33 cellular contexts compared by ENCODE assay signal in genomic region chr1:42730002-42730401, GRCh38. TPM values are rescaled to one million over a fixed set of nuclear protein-coding genes. Genes with fewer than 3 reads are reported as not detected.
DNase-seq lines count a peak whose midpoint lies in the region; ATAC-seq, FAIRE-seq and TF ChIP-seq lines count a peak whose summit lies in the region.
"Had no signal": no experiment of that assay in that cellular context is flagged by ENCODE, and none has a peak within 500 bp of the region (broad histone marks: within the 10 kb centered on the region; RNA-seq: fewer than 3 reads in every experiment).

No MANE protein-coding gene starts in this region.

- H3K9me2 ChIP-seq in SK-N-SH: no peaks in the 10 kb centered on the region

- no peak overlapping the region for H3K4me3 Mint-ChIP-seq in stimulated activated naive B cell treated with anti-CD40 and anti-IgM and Interleukin-4, amounts not matched to agents 10 μg/mL and 1 μg/mL and 100 μg/mL, for 72 hours
- no peak overlapping the region for H3K4me3 Mint-ChIP-seq in activated T-helper 2 cell treated with anti-CD3 and anti-CD28 coated beads, Interferon-gamma antibody, Interleukin-2, Interleukin-4, amounts not matched to agents 10 μg/mL and 5 μg/mL and 100 μg/mL, durations not matched to agents 14 hours and 24 hours and 36 hours (ENCODE audit: low read depth)
- H3K4me3 Mint-ChIP-seq: dendritic cell treated with granulocyte-macrophage colony-stimulating factor and Interleukin-4, amounts not matched to agents 40 ng/mL and 50 ng/mL, for 4 days; mesothelial cell of epicardium; stimulated activated naive CD8-positive, alpha-beta T cell treated with anti-CD3 and anti-CD28 coated beads, Interleukin-15, amount 100 ng/mL, for 72 hours had no signal

- no peaks in the 10 kb centered on the region for H3K9me1 ChIP-seq in K562 (ENCODE audit: control insufficient read depth, insufficient read depth, low read length)

- H3K27ac ChIP-seq in SK-N-SH (ENCODE audit: low read depth in 2 of 2, low read length in 1 of 2) (no peak overlapping the region), K562 (ENCODE audit: extremely low read depth, low read depth, low read length) (no peak overlapping the region)
- H3K27ac ChIP-seq: adrenal gland, body of pancreas, PC-9, spleen, thoracic aorta had no signal

- CTCF ChIA-PET in SK-N-SH (lab: Yijun Ruan, JAX): interaction anchor here (0.9 to 1.7 kb wide), 3 partner anchors 16 to 386 kb away, joined by 3 to 4 read pairs (median 3); no protein-coding TSS in a partner anchor
- CTCF ChIA-PET in K562 (lab: Yijun Ruan, JAX; ENCODE audit: low intra/inter-chr PET ratio): interaction anchor here (0.9 kb wide), 1 partner anchor 553 kb away, joined by 3 read pairs; no protein-coding TSS in a partner anchor

- no peaks in the 10 kb centered on the region for H3K36me3 ChIP-seq in SK-N-SH (replicated peaks in 1 of 2; ENCODE audit: control insufficient read depth in 1 of 2, insufficient read depth in 2 of 2, low read length in 1 of 2)
- H3K36me3 ChIP-seq in K562 (ENCODE audit: control insufficient read depth, insufficient read depth, low read length): no peaks in the 10 kb centered on the region
- H3K36me3 ChIP-seq: adrenal gland, spleen, thoracic aorta had no signal

- H3K9ac ChIP-seq in SK-N-SH (no peak overlapping the region), K562 (ENCODE audit: insufficient read depth in 1 of 2, low read depth in 2 of 2, low read length in 2 of 2) (no peak overlapping the region)

- in situ Hi-C loops in K562 (cut with MboI): loop anchor here (5.0 to 25.0 kb wide), 2 partner anchors 143 to 588 kb away; no protein-coding TSS in a partner anchor

- H3K9me3 Mint-ChIP-seq in stimulated activated naive B cell treated with anti-CD40 and anti-IgM and Interleukin-4, amounts not matched to agents 10 μg/mL and 1 μg/mL and 100 μg/mL, for 72 hours: no peaks in the 10 kb centered on the region
- H3K9me3 Mint-ChIP-seq in activated T-helper 2 cell treated with anti-CD3 and anti-CD28 coated beads, Interferon-gamma antibody, Interleukin-2, Interleukin-4, amounts not matched to agents 10 μg/mL and 5 μg/mL and 100 μg/mL, durations not matched to agents 14 hours and 24 hours and 36 hours: no peaks in the 10 kb centered on the region
- H3K9me3 Mint-ChIP-seq: dendritic cell treated with granulocyte-macrophage colony-stimulating factor and Interleukin-4, amounts not matched to agents 40 ng/mL and 50 ng/mL, for 4 days; mesothelial cell of epicardium; stimulated activated naive CD8-positive, alpha-beta T cell treated with anti-CD3 and anti-CD28 coated beads, Interleukin-15, amount 100 ng/mL, for 72 hours had no signal

- TF ChIP-seq POLR2A in K562 (conservative IDR thresholded peaks at IDR 0.05): no peak

- H2AFZ ChIP-seq in SK-N-SH (ENCODE audit: low read depth) (no peak overlapping the region), K562 (ENCODE audit: low read depth, low read length) (peak overlapping the region; percentile 10)
- H2AFZ ChIP-seq: PC-9 had no signal

- 87% methylated on average over 3 of the region's 3 CpGs for WGBS in SK-N-SH (ENCODE audit: low lambda C conversion rate)
- 18% methylated on average over 3 of the region's 3 CpGs for WGBS in K562 (ENCODE audit: insufficient coverage, low coverage, missing lambda C conversion rate)

- POLR2A ChIA-PET in SK-N-SH (lab: Yijun Ruan, JAX) (no interaction called here), K562 (lab: Yijun Ruan, JAX) (interaction anchor here (0.6 to 0.7 kb wide), 4 partner anchors 36 to 413 kb away, joined by 3 read pairs; no protein-coding TSS in a partner anchor)

- no peak overlapping the region for H3K4me2 ChIP-seq in SK-N-SH
- H3K4me2 ChIP-seq in K562 (ENCODE audit: insufficient read depth, low read length): no peak overlapping the region
- H3K4me2 ChIP-seq: PC-9 had no signal

- no peaks in the 10 kb centered on the region for H3K27me3 Mint-ChIP-seq in stimulated activated naive B cell treated with anti-CD40 and anti-IgM and Interleukin-4, amounts not matched to agents 10 μg/mL and 1 μg/mL and 100 μg/mL, for 72 hours
- H3K27me3 Mint-ChIP-seq in activated T-helper 2 cell treated with anti-CD3 and anti-CD28 coated beads, Interferon-gamma antibody, Interleukin-2, Interleukin-4, amounts not matched to agents 10 μg/mL and 5 μg/mL and 100 μg/mL, durations not matched to agents 14 hours and 24 hours and 36 hours (ENCODE audit: low read depth): peaks cover 2% of the 10 kb centered on the region
- H3K27me3 Mint-ChIP-seq: dendritic cell treated with granulocyte-macrophage colony-stimulating factor and Interleukin-4, amounts not matched to agents 40 ng/mL and 50 ng/mL, for 4 days; stimulated activated naive CD8-positive, alpha-beta T cell treated with anti-CD3 and anti-CD28 coated beads, Interleukin-15, amount 100 ng/mL, for 72 hours had no signal

- H3K4me1 ChIP-seq in SK-N-SH (ENCODE audit: control insufficient read depth in 1 of 2, insufficient read depth in 2 of 2, low read depth in 1 of 2, low read length in 1 of 2) (no peaks in the 10 kb centered on the region; a peak in 1 of 4 replicates), K562 (replicated peaks in 1 of 2; ENCODE audit: control insufficient read depth in 2 of 2, insufficient read depth in 2 of 2, low read length in 2 of 2) (peaks cover 0 to 1% of the 10 kb centered on the region in 2 experiments; a peak in 2 of 5 replicates)
- H3K4me1 ChIP-seq: adrenal gland, body of pancreas, spleen had no signal

- 0 out of 2 replicates have a peak, but pooled peaks have one; percentile 7 for TF ChIP-seq CTCF in SK-N-SH (IDR thresholded peaks at IDR 0.05)
- peak; percentile 39 to 59 (median 45); a peak in 5 of 6 replicates for TF ChIP-seq CTCF in K562 (IDR thresholded peaks at IDR 0.05 in 2 of 3, conservative IDR thresholded peaks at IDR 0.05 in 1 of 3; ENCODE audit: insufficient read depth in 2 of 3, low read depth in 1 of 3, low read length in 3 of 3)

- no peaks in the 10 kb centered on the region for H3K27me3 ChIP-seq in SK-N-SH (ENCODE audit: insufficient read depth)
- peaks cover 2 to 21% of the 10 kb centered on the region in 2 experiments; a peak in 3 of 5 replicates for H3K27me3 ChIP-seq in K562 (ENCODE audit: control insufficient read depth in 2 of 2, insufficient read depth in 2 of 2, low read length in 2 of 2)
- H3K27me3 ChIP-seq: adrenal gland, body of pancreas, spleen had no signal

- H3K9me3 ChIP-seq in SK-N-SH (no peaks in the 10 kb centered on the region), K562 (replicated peaks; ENCODE audit: control insufficient read depth, insufficient read depth, low read depth, low read length) (no peaks in the 10 kb centered on the region)
- H3K9me3 ChIP-seq: adrenal gland, body of pancreas, spleen, thoracic aorta had no signal

- no peaks in the 10 kb centered on the region for H3F3A ChIP-seq in SK-N-SH (replicated peaks; ENCODE audit: insufficient read depth)

- H3K4me1 Mint-ChIP-seq in stimulated activated naive B cell treated with anti-CD40 and anti-IgM and Interleukin-4, amounts not matched to agents 10 μg/mL and 1 μg/mL and 100 μg/mL, for 72 hours: peaks cover 3 to 7% of the 10 kb centered on the region in 2 donors
- H3K4me1 Mint-ChIP-seq in activated T-helper 2 cell treated with anti-CD3 and anti-CD28 coated beads, Interferon-gamma antibody, Interleukin-2, Interleukin-4, amounts not matched to agents 10 μg/mL and 5 μg/mL and 100 μg/mL, durations not matched to agents 14 hours and 24 hours and 36 hours (ENCODE audit: low read depth): no peaks in the 10 kb centered on the region
- H3K4me1 Mint-ChIP-seq: mesothelial cell of epicardium; stimulated activated naive CD8-positive, alpha-beta T cell treated with anti-CD3 and anti-CD28 coated beads, Interleukin-15, amount 100 ng/mL, for 72 hours had no signal

- no TSS peak for BruUV-seq in K562 (replicated peaks; lab: Mats Ljungman, UMichigan)

- H3K36me3 Mint-ChIP-seq in stimulated activated naive B cell treated with anti-CD40 and anti-IgM and Interleukin-4, amounts not matched to agents 10 μg/mL and 1 μg/mL and 100 μg/mL, for 72 hours: no peaks in the 10 kb centered on the region
- H3K36me3 Mint-ChIP-seq in activated T-helper 2 cell treated with anti-CD3 and anti-CD28 coated beads, Interferon-gamma antibody, Interleukin-2, Interleukin-4, amounts not matched to agents 10 μg/mL and 5 μg/mL and 100 μg/mL, durations not matched to agents 14 hours and 24 hours and 36 hours (ENCODE audit: low read depth): no peaks in the 10 kb centered on the region
- H3K36me3 Mint-ChIP-seq: mesothelial cell of epicardium had no signal

- H4K20me1 ChIP-seq in SK-N-SH (ENCODE audit: insufficient read depth) (no peaks in the 10 kb centered on the region), K562 (replicated peaks; ENCODE audit: control insufficient read depth, insufficient read depth, low read length) (no peaks in the 10 kb centered on the region)

- H3K27ac Mint-ChIP-seq in stimulated activated naive B cell treated with anti-CD40 and anti-IgM and Interleukin-4, amounts not matched to agents 10 μg/mL and 1 μg/mL and 100 μg/mL, for 72 hours: peak overlapping the region; percentile 15
- H3K27ac Mint-ChIP-seq in activated T-helper 2 cell treated with anti-CD3 and anti-CD28 coated beads, Interferon-gamma antibody, Interleukin-2, Interleukin-4, amounts not matched to agents 10 μg/mL and 5 μg/mL and 100 μg/mL, durations not matched to agents 14 hours and 24 hours and 36 hours: no peak overlapping the region
- H3K27ac Mint-ChIP-seq: dendritic cell treated with granulocyte-macrophage colony-stimulating factor and Interleukin-4, amounts not matched to agents 40 ng/mL and 50 ng/mL, for 4 days; mesothelial cell of epicardium; stimulated activated naive CD8-positive, alpha-beta T cell treated with anti-CD3 and anti-CD28 coated beads, Interleukin-15, amount 100 ng/mL, for 72 hours had no signal

- peak; percentile 86 for FAIRE-seq in K562 (lab: Jason Lieb, UNC)

- intact Hi-C loops in K562 (cut with micrococcal nuclease): loop anchor here (5.0 to 10.0 kb wide), 3 partner anchors 218 to 585 kb away; no protein-coding TSS in a partner anchor
- intact Hi-C loops in activated T-helper 2 cell treated with anti-CD3 and anti-CD28 coated beads, Interferon-gamma antibody, Interleukin-2, Interleukin-4, amounts not matched to agents 10 μg/mL and 5 μg/mL and 100 μg/mL, durations not matched to agents 14 hours and 24 hours and 36 hours (cut with micrococcal nuclease): loop anchor here (2.0 kb wide), 1 partner anchor 151 kb away; no protein-coding TSS in a partner anchor

- H3K4me3 ChIP-seq in SK-N-SH (ENCODE audit: low read depth in 2 of 2, low read length in 1 of 2) (no peak overlapping the region), K562 (no peak overlapping the region)
- H3K4me3 ChIP-seq: adrenal gland, body of pancreas, PC-9, spleen, thoracic aorta had no signal

- H3K79me2 ChIP-seq in SK-N-SH (ENCODE audit: insufficient read depth): no peaks in the 10 kb centered on the region
- H3K79me2 ChIP-seq in K562 (ENCODE audit: control insufficient read depth, insufficient read depth, low read length): no peaks in the 10 kb centered on the region

- TF ChIP-seq RAD21 in SK-N-SH (IDR thresholded peaks at IDR 0.05; ENCODE audit: low read length): no peak
- peak in 1 of 2 experiments; percentile 62; a peak in 2 of 4 replicates for TF ChIP-seq RAD21 in K562 (CRISPR knock-in tag; conservative IDR thresholded peaks at IDR 0.05 in 1 of 2, IDR thresholded peaks at IDR 0.05 in 1 of 2)

- DNase-seq in SK-N-SH (no peak), H4 (ENCODE audit: low spot score) (peak; percentile 3), K562 (ENCODE audit: extremely low read depth in 1 of 4, low spot score in 3 of 4) (peak in 3 of 4 experiments; percentile 49 to 56 (median 56)), SW480 (ENCODE audit: low spot score) (no peak)
- no peak for DNase-seq in stimulated activated naive B cell treated with anti-CD40 and anti-IgM and Interleukin-4, amounts not matched to agents 10 μg/mL and 1 μg/mL and 100 μg/mL, for 72 hours
- no peak for DNase-seq in activated T-helper 2 cell treated with anti-CD3 and anti-CD28 coated beads, Interferon-gamma antibody, Interleukin-2, Interleukin-4, amounts not matched to agents 10 μg/mL and 5 μg/mL and 100 μg/mL, durations not matched to agents 14 hours and 24 hours and 36 hours (ENCODE audit: low spot score)
- DNase-seq: ACHN; activated naive CD4-positive, alpha-beta T cell treated with Interleukin-2 at 50 U/mL for 16 hours; body of pancreas; GF-D8; glutamatergic neuron; islet precursor cell; NCI-H1092; NCI-H187; NCI-H510A treated with DMSO at 0.1 percent for 48 hours; PC-9; right cardiac atrium; SHP77; spleen; stimulated activated CD4-positive, alpha-beta T cell treated with anti-CD3 and anti-CD28 coated beads, Interleukin-2, amount 100 ng/mL, for 24 hours; stimulated activated naive CD8-positive, alpha-beta T cell treated with anti-CD3 and anti-CD28 coated beads, Interleukin-15, amount 100 ng/mL, for 72 hours; T-helper 9 cell had no signal

- TF ChIP-seq EP300 in SK-N-SH (IDR thresholded peaks at IDR 0.05; ENCODE audit: borderline replicate concordance in 1 of 2, low read depth in 1 of 2, low read length in 1 of 2): no peak
- TF ChIP-seq EP300 in K562 (IDR thresholded peaks at IDR 0.05; ENCODE audit: low read length): no peak

- ATAC-seq in SK-N-SH treated with all-trans-retinoic acid at 6 μM for 48 hours: no peak
- ATAC-seq in K562: peak; percentile 80
- no peak for ATAC-seq in stimulated activated naive B cell treated with anti-CD40 and anti-IgM and Interleukin-4, amounts not matched to agents 10 μg/mL and 1 μg/mL and 100 μg/mL, for 72 hours (replicated peaks)
- ATAC-seq: body of pancreas; right cardiac atrium; stimulated activated naive CD8-positive, alpha-beta T cell treated with anti-CD3 and anti-CD28 coated beads, Interleukin-15, amount 100 ng/mL, for 72 hours had no signal

RNA-seq across cellular contexts. Expression of gene CLDN19, which starts 10.0 kb away (rescaled TPM):
- polyA plus RNA-seq in SK-N-SH (2012; rRNA removed) (not detected in 2 replicates), K562 (2011; rRNA removed) (not detected in 2 replicates), K562 (2014; fragmentation: Illumina TruSeq; extraction: Trizol) (not detected in 2 replicates), K562 (2014; fragmentation: Nextera tagmentation; extraction: Ambion mirVana) (not detected), K562 (2014; rRNA removed) (not detected in 2 replicates)
- polyA plus RNA-seq in SK-N-SH (2012; cell fraction: cytosol; rRNA removed): not detected in 2 replicates
- not detected in 2 replicates for polyA plus RNA-seq in SK-N-SH (2012; cell fraction: nucleus; rRNA removed)
- total RNA-seq in H4 (2014; rRNA removed; shearing (Covaris generic)): not detected in 2 replicates
- not detected in 2 replicates for total RNA-seq in K562 (2011; cell fraction: chromatin; rRNA removed; ENCODE audit: low replicate concordance)
- total RNA-seq in K562 (2011; cell fraction: nucleolus; rRNA removed): not detected in 2 replicates
- total RNA-seq in K562 (2011; cell fraction: nucleoplasm; rRNA removed): not detected in 2 replicates
- total RNA-seq in K562 (2014; rRNA removed) (not detected in 2 replicates), K562 (2014; rRNA removed; fragmentation: Illumina TruSeq; extraction: Trizol) (not detected in 2 replicates), K562 (2015; rRNA removed; fragmentation: Illumina TruSeq; extraction: Trizol) (not detected in 2 replicates), K562 (2021) (not detected in 2 replicates)
- polyA plus RNA-seq in K562 (2011; cell fraction: cytosol; rRNA removed): 0.03 TPM in 1 of 2 replicates, not detected in the other
- polyA plus RNA-seq in K562 (2011; cell fraction: nucleus; rRNA removed): not detected in 2 replicates
- 0.03 TPM in 1 of 2 replicates, not detected in the other for polyA plus RNA-seq in K562 (2012)
- not detected in 2 replicates for polyA minus RNA-seq in K562 (2011; rRNA and poly(A)+ RNA removed)
- polyA minus RNA-seq in K562 (2011; cell fraction: cytosol; rRNA and poly(A)+ RNA removed): not detected in 2 replicates
- not detected in 2 replicates for polyA minus RNA-seq in K562 (2011; cell fraction: nucleus; rRNA and poly(A)+ RNA removed)
- not detected in 2 replicates for total RNA-seq in activated T-helper 2 cell treated with anti-CD3 and anti-CD28 coated beads, Interferon-gamma antibody, Interleukin-2, Interleukin-4, amounts not matched to agents 10 μg/mL and 5 μg/mL and 100 μg/mL, durations not matched to agents 14 hours and 24 hours and 36 hours
- total RNA-seq: body of pancreas, fibroblast of villous mesenchyme, HT1080, PC-9, posterior vena cava, right cardiac atrium had no signal
- polyA plus RNA-seq: BJ had no signal

RNA-seq across cellular contexts. Expression of gene P3H1, which starts 36.8 kb away (rescaled TPM):
- 64.3 and 66.8 TPM in 2 replicates for polyA plus RNA-seq in SK-N-SH (2012; rRNA removed)
- polyA plus RNA-seq in SK-N-SH (2012; cell fraction: cytosol; rRNA removed): 34.2 and 43.5 TPM in 2 replicates
- 174 and 250 TPM in 2 replicates for polyA plus RNA-seq in SK-N-SH (2012; cell fraction: nucleus; rRNA removed)
- 172 and 184 TPM in 2 replicates for total RNA-seq in H4 (2014; rRNA removed; shearing (Covaris generic))
- total RNA-seq in K562 (2011; cell fraction: chromatin; rRNA removed; ENCODE audit: low replicate concordance): 176 and 400 TPM in 2 replicates
- total RNA-seq in K562 (2011; cell fraction: nucleolus; rRNA removed): 273 and 316 TPM in 2 replicates
- total RNA-seq in K562 (2011; cell fraction: nucleoplasm; rRNA removed): 218 and 223 TPM in 2 replicates
- total RNA-seq in K562 (2014; rRNA removed): 45.7 and 55.3 TPM in 2 replicates
- total RNA-seq in K562 (2014; rRNA removed; fragmentation: Illumina TruSeq; extraction: Trizol): 22.5 and 26.1 TPM in 2 replicates
- total RNA-seq in K562 (2015; rRNA removed; fragmentation: Illumina TruSeq; extraction: Trizol): 39.2 and 40.8 TPM in 2 replicates
- 79.5 and 81.7 TPM in 2 replicates for total RNA-seq in K562 (2021)
- 60.9 and 92.0 TPM in 2 replicates for polyA plus RNA-seq in K562 (2011; rRNA removed)
- polyA plus RNA-seq in K562 (2011; cell fraction: cytosol; rRNA removed): 76.7 and 89.6 TPM in 2 replicates
- polyA plus RNA-seq in K562 (2011; cell fraction: nucleus; rRNA removed): 482 and 572 TPM in 2 replicates
- 38.4 and 79.3 TPM in 2 replicates for polyA plus RNA-seq in K562 (2012)
- 52.1 and 55.8 TPM in 2 replicates for polyA plus RNA-seq in K562 (2014; fragmentation: Illumina TruSeq; extraction: Trizol)
- polyA plus RNA-seq in K562 (2014; fragmentation: Nextera tagmentation; extraction: Ambion mirVana): 1 to 10 TPM; 1.7 to 5.0 TPM
- 50.1 and 62.9 TPM in 2 replicates for polyA plus RNA-seq in K562 (2014; rRNA removed)
- polyA minus RNA-seq in K562 (2011; rRNA and poly(A)+ RNA removed): 61.5 and 64.9 TPM in 2 replicates
- 52.2 and 52.3 TPM in 2 replicates for polyA minus RNA-seq in K562 (2011; cell fraction: cytosol; rRNA and poly(A)+ RNA removed)
- 97.6 and 154 TPM in 2 replicates for polyA minus RNA-seq in K562 (2011; cell fraction: nucleus; rRNA and poly(A)+ RNA removed)
- total RNA-seq in activated T-helper 2 cell treated with anti-CD3 and anti-CD28 coated beads, Interferon-gamma antibody, Interleukin-2, Interleukin-4, amounts not matched to agents 10 μg/mL and 5 μg/mL and 100 μg/mL, durations not matched to agents 14 hours and 24 hours and 36 hours: 47.9 and 56.7 TPM in 2 replicates

RNA-seq across cellular contexts. Expression of gene C1orf50, which starts 37.0 kb away (rescaled TPM):
- polyA plus RNA-seq in SK-N-SH (2012; rRNA removed) (2.6 and 3.6 TPM in 2 replicates), K562 (2011; rRNA removed) (12.5 and 13.9 TPM in 2 replicates), K562 (2014; fragmentation: Illumina TruSeq; extraction: Trizol) (5.4 and 7.1 TPM in 2 replicates), K562 (2014; fragmentation: Nextera tagmentation; extraction: Ambion mirVana) (1 to 10 TPM in 1 of 2 experiments, under 1 TPM in 1; 0.55 to 1.8 TPM), K562 (2014; rRNA removed) (3.4 and 3.5 TPM in 2 replicates)
- polyA plus RNA-seq in SK-N-SH (2012; cell fraction: cytosol; rRNA removed): 5.1 and 7.3 TPM in 2 replicates
- 1.6 and 4.8 TPM in 2 replicates for polyA plus RNA-seq in SK-N-SH (2012; cell fraction: nucleus; rRNA removed)
- 1.5 and 5.8 TPM in 2 replicates for total RNA-seq in H4 (2014; rRNA removed; shearing (Covaris generic))
- total RNA-seq in K562 (2011; cell fraction: chromatin; rRNA removed; ENCODE audit: low replicate concordance): 18.1 and 39.6 TPM in 2 replicates
- 13.2 and 14.9 TPM in 2 replicates for total RNA-seq in K562 (2011; cell fraction: nucleolus; rRNA removed)
- 26.0 and 38.0 TPM in 2 replicates for total RNA-seq in K562 (2011; cell fraction: nucleoplasm; rRNA removed)
- total RNA-seq in K562 (2014; rRNA removed) (3.5 and 5.7 TPM in 2 replicates), K562 (2014; rRNA removed; fragmentation: Illumina TruSeq; extraction: Trizol) (5.2 and 8.1 TPM in 2 replicates), K562 (2015; rRNA removed; fragmentation: Illumina TruSeq; extraction: Trizol) (5.3 and 5.9 TPM in 2 replicates), K562 (2021) (5.7 and 8.5 TPM in 2 replicates)
- polyA plus RNA-seq in K562 (2011; cell fraction: cytosol; rRNA removed): 4.9 and 5.3 TPM in 2 replicates
- 3.7 and 8.0 TPM in 2 replicates for polyA plus RNA-seq in K562 (2011; cell fraction: nucleus; rRNA removed)
- polyA plus RNA-seq in K562 (2012): 3.3 and 7.4 TPM in 2 replicates
- polyA minus RNA-seq in K562 (2011; rRNA and poly(A)+ RNA removed): 9.5 and 11.0 TPM in 2 replicates
- 1.8 and 2.4 TPM in 2 replicates for polyA minus RNA-seq in K562 (2011; cell fraction: cytosol; rRNA and poly(A)+ RNA removed)
- polyA minus RNA-seq in K562 (2011; cell fraction: nucleus; rRNA and poly(A)+ RNA removed): 5.1 and 8.7 TPM in 2 replicates
- total RNA-seq in activated T-helper 2 cell treated with anti-CD3 and anti-CD28 coated beads, Interferon-gamma antibody, Interleukin-2, Interleukin-4, amounts not matched to agents 10 μg/mL and 5 μg/mL and 100 μg/mL, durations not matched to agents 14 hours and 24 hours and 36 hours: 6.9 and 10.3 TPM in 2 replicates

RNA-seq across cellular contexts. Expression of gene YBX1, which starts 47.8 kb away (rescaled TPM):
- polyA plus RNA-seq in SK-N-SH (2012; rRNA removed): 419 and 592 TPM in 2 replicates
- 806 and 838 TPM in 2 replicates for polyA plus RNA-seq in SK-N-SH (2012; cell fraction: cytosol; rRNA removed)
- 201 and 285 TPM in 2 replicates for polyA plus RNA-seq in SK-N-SH (2012; cell fraction: nucleus; rRNA removed)
- total RNA-seq in H4 (2014; rRNA removed; shearing (Covaris generic)): 1,356 and 1,447 TPM in 2 replicates
- total RNA-seq in K562 (2011; cell fraction: chromatin; rRNA removed; ENCODE audit: low replicate concordance): 47.4 and 83.8 TPM in 2 replicates
- 59.5 and 62.8 TPM in 2 replicates for total RNA-seq in K562 (2011; cell fraction: nucleolus; rRNA removed)
- 90.9 and 179 TPM in 2 replicates for total RNA-seq in K562 (2011; cell fraction: nucleoplasm; rRNA removed)
- 1,738 and 1,868 TPM in 2 replicates for total RNA-seq in K562 (2014; rRNA removed)
- total RNA-seq in K562 (2014; rRNA removed; fragmentation: Illumina TruSeq; extraction: Trizol): 1,262 and 1,370 TPM in 2 replicates
- 1,548 and 1,573 TPM in 2 replicates for total RNA-seq in K562 (2015; rRNA removed; fragmentation: Illumina TruSeq; extraction: Trizol)
- total RNA-seq in K562 (2021): 1,160 and 1,216 TPM in 2 replicates
- 411 and 825 TPM in 2 replicates for polyA plus RNA-seq in K562 (2011; rRNA removed)
- polyA plus RNA-seq in K562 (2011; cell fraction: cytosol; rRNA removed): 506 and 740 TPM in 2 replicates
- polyA plus RNA-seq in K562 (2011; cell fraction: nucleus; rRNA removed): 320 and 421 TPM in 2 replicates
- 794 and 1,429 TPM in 2 replicates for polyA plus RNA-seq in K562 (2012)
- 1,646 and 1,955 TPM in 2 replicates for polyA plus RNA-seq in K562 (2014; fragmentation: Illumina TruSeq; extraction: Trizol)
- polyA plus RNA-seq in K562 (2014; fragmentation: Nextera tagmentation; extraction: Ambion mirVana): 100 to 1,000 TPM; 363 to 380 TPM
- polyA plus RNA-seq in K562 (2014; rRNA removed): 1,176 and 1,182 TPM in 2 replicates
- polyA minus RNA-seq in K562 (2011; rRNA and poly(A)+ RNA removed): 483 and 659 TPM in 2 replicates
- polyA minus RNA-seq in K562 (2011; cell fraction: cytosol; rRNA and poly(A)+ RNA removed): 380 and 478 TPM in 2 replicates
- polyA minus RNA-seq in K562 (2011; cell fraction: nucleus; rRNA and poly(A)+ RNA removed): 66.0 and 120 TPM in 2 replicates
- 815 and 840 TPM in 2 replicates for total RNA-seq in activated T-helper 2 cell treated with anti-CD3 and anti-CD28 coated beads, Interferon-gamma antibody, Interleukin-2, Interleukin-4, amounts not matched to agents 10 μg/mL and 5 μg/mL and 100 μg/mL, durations not matched to agents 14 hours and 24 hours and 36 hours

RNA-seq across cellular contexts. Expression of gene TMEM269, which starts 54.8 kb away (rescaled TPM):
- polyA plus RNA-seq in SK-N-SH (2012; rRNA removed) (0.05 and 0.08 TPM in 2 replicates), K562 (2011; rRNA removed) (0.49 and 0.58 TPM in 2 replicates), K562 (2014; fragmentation: Illumina TruSeq; extraction: Trizol) (0.21 and 0.27 TPM in 2 replicates), K562 (2014; fragmentation: Nextera tagmentation; extraction: Ambion mirVana) (under 1 TPM; 0.18 to 0.21 TPM), K562 (2014; rRNA removed) (0.09 TPM in 2 replicates)
- 0.04 and 0.07 TPM in 2 replicates for polyA plus RNA-seq in SK-N-SH (2012; cell fraction: cytosol; rRNA removed)
- polyA plus RNA-seq in SK-N-SH (2012; cell fraction: nucleus; rRNA removed): 0.21 and 0.25 TPM in 2 replicates
- 0.04 and 0.08 TPM in 2 replicates for total RNA-seq in H4 (2014; rRNA removed; shearing (Covaris generic))
- total RNA-seq in K562 (2011; cell fraction: chromatin; rRNA removed; ENCODE audit: low replicate concordance): 0.53 and 2.8 TPM in 2 replicates
- 1.0 and 1.2 TPM in 2 replicates for total RNA-seq in K562 (2011; cell fraction: nucleolus; rRNA removed)
- total RNA-seq in K562 (2011; cell fraction: nucleoplasm; rRNA removed): 1.4 and 1.8 TPM in 2 replicates
- total RNA-seq in K562 (2014; rRNA removed) (0.08 and 0.09 TPM in 2 replicates), K562 (2014; rRNA removed; fragmentation: Illumina TruSeq; extraction: Trizol) (0.18 and 0.22 TPM in 2 replicates), K562 (2015; rRNA removed; fragmentation: Illumina TruSeq; extraction: Trizol) (0.04 and 0.22 TPM in 2 replicates), K562 (2021) (0.27 and 0.34 TPM in 2 replicates)
- polyA plus RNA-seq in K562 (2011; cell fraction: cytosol; rRNA removed): 0.07 and 0.19 TPM in 2 replicates
- 0.61 and 1.6 TPM in 2 replicates for polyA plus RNA-seq in K562 (2011; cell fraction: nucleus; rRNA removed)
- 0.14 and 0.35 TPM in 2 replicates for polyA plus RNA-seq in K562 (2012)
- polyA minus RNA-seq in K562 (2011; rRNA and poly(A)+ RNA removed): 0.25 and 0.75 TPM in 2 replicates
- polyA minus RNA-seq in K562 (2011; cell fraction: cytosol; rRNA and poly(A)+ RNA removed): not detected in 2 replicates
- polyA minus RNA-seq in K562 (2011; cell fraction: nucleus; rRNA and poly(A)+ RNA removed): 0.54 and 0.78 TPM in 2 replicates
- total RNA-seq in activated T-helper 2 cell treated with anti-CD3 and anti-CD28 coated beads, Interferon-gamma antibody, Interleukin-2, Interleukin-4, amounts not matched to agents 10 μg/mL and 5 μg/mL and 100 μg/mL, durations not matched to agents 14 hours and 24 hours and 36 hours: 0.16 and 0.39 TPM in 2 replicates
- total RNA-seq: body of pancreas, HT1080, posterior vena cava, urinary bladder had no signal
- polyA plus RNA-seq: BJ, liver, right cardiac atrium had no signal

Comparison
In these comparisons a context has a peak if more than half of its experiments do, and no peak if none do; other contexts are left out.
1. DNase-seq: peak in H4 (single experiment) and K562 (3 of 4); none in SK-N-SH (single experiment), stimulated activated naive B cell treated with anti-CD40 and anti-IgM and Interleukin-4, amounts not matched to agents 10 μg/mL and 1 μg/mL and 100 μg/mL, for 72 hours (single experiment), SW480 (single experiment) and activated T-helper 2 cell treated with anti-CD3 and anti-CD28 coated beads, Interferon-gamma antibody, Interleukin-2, Interleukin-4, amounts not matched to agents 10 μg/mL and 5 μg/mL and 100 μg/mL, durations not matched to agents 14 hours and 24 hours and 36 hours (single experiment).
2. Of the 27 proteins assayed by ChIP-seq in both K562 and SK-N-SH: peak only in K562: SMC3 and USF1; only in SK-N-SH: none; in both: CTCF and RFX5; in neither: 21; mixed calls (peak in some experiments, not most) for 2.